13 cellular contexts compared by ENCODE assay signal in the genomic region with DNA sequence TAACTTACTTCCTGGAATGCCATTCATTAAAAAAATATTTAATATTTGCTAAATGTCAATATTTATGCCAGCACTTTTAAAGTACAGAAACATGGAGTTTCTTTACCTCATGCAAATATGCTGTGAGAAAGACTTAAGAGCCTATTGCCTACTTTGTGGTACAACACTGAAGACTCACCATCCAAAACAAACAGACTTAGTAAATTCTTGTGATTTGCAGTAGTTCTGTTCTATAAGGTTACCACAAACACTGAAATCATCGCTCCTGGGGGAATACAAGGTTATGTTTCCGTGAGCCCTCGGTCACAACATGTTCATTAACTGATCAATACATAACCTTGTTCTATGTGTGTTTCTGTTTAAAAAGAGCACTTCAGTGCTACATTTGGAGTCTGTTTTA.
DNase-seq lines count a peak whose midpoint lies in the region; ATAC-seq, FAIRE-seq and TF ChIP-seq lines count a peak whose summit lies in the region.
"Had no signal": no experiment of that assay in that cellular context is flagged by ENCODE, and none has a peak within 500 bp of the region (broad histone marks: within the 10 kb centered on the region; RNA-seq: fewer than 3 reads in every experiment).

No MANE protein-coding gene starts in this region.

- H3K36me3 Mint-ChIP-seq in CD8-positive, alpha-beta memory T cell = peaks cover 11 to 34% (median 13%) of the 10 kb centered on the region in 3 donors

- H3K4me1 Mint-ChIP-seq in CD8-positive, alpha-beta memory T cell = peaks cover 17 to 48% (median 41%) of the 10 kb centered on the region in 3 donors

- H3K4me3 Mint-ChIP-seq in CD8-positive, alpha-beta memory T cell = peak overlapping the region in 1 of 7 donors; percentile 5
- H3K4me3 Mint-ChIP-seq: activated naive CD8-positive, alpha-beta T cell had no signal

- H3K36me3 ChIP-seq in K562 (ENCODE audit: control insufficient read depth, insufficient read depth, low read length) = peaks cover 36% of the 10 kb centered on the region
- H3K36me3 ChIP-seq in CD8-positive, alpha-beta memory T cell (ENCODE audit: insufficient read depth, low read length) = peaks cover 9% of the 10 kb centered on the region

- H3K9me3 ChIP-seq in K562 (replicated peaks; ENCODE audit: control insufficient read depth, insufficient read depth, low read depth, low read length) = no peaks in the 10 kb centered on the region
- H3K9me3 ChIP-seq in CD8-positive, alpha-beta memory T cell (ENCODE audit: low read length) = no peaks in the 10 kb centered on the region

- no peak for TF ChIP-seq EP300 in K562 (IDR thresholded peaks at IDR 0.05; ENCODE audit: low read length)

- H3K9me3 Mint-ChIP-seq in CD8-positive, alpha-beta memory T cell = no peaks in the 10 kb centered on the region

- H3K27ac Mint-ChIP-seq in CD8-positive, alpha-beta memory T cell = peak overlapping the region in 3 of 8 donors; percentile 23 to 59 (median 54)
- H3K27ac Mint-ChIP-seq: activated naive CD8-positive, alpha-beta T cell had no signal

- no peak for TF ChIP-seq POLR2A in K562 (conservative IDR thresholded peaks at IDR 0.05)

- in situ Hi-C loops in K562 (cut with MboI) = no loop called here

- no peak overlapping the region for H3K27ac ChIP-seq in K562 (ENCODE audit: extremely low read depth, low read depth, low read length)
- no peak overlapping the region for H3K27ac ChIP-seq in CD8-positive, alpha-beta memory T cell (ENCODE audit: low read depth, low read length)

- BruUV-seq in K562 (replicated peaks; lab: Mats Ljungman, UMichigan) = no TSS peak

- no peak overlapping the region for H3K4me3 ChIP-seq in GM12865 (ENCODE audit: low read depth, low read length)
- H3K4me3 ChIP-seq in K562 = no peak overlapping the region
- no peak overlapping the region for H3K4me3 ChIP-seq in CD8-positive, alpha-beta memory T cell (ENCODE audit: low read length)

- TF ChIP-seq CTCF in GM12865 (IDR thresholded peaks at IDR 0.05; ENCODE audit: insufficient read depth, low read depth, low read length, missing control alignments) = no peak
- TF ChIP-seq CTCF in K562 (IDR thresholded peaks at IDR 0.05 in 2 of 3, conservative IDR thresholded peaks at IDR 0.05 in 1 of 3; ENCODE audit: insufficient read depth in 2 of 3, low read depth in 1 of 3, low read length in 3 of 3) = no peak

- H3K79me2 ChIP-seq in K562 (ENCODE audit: control insufficient read depth, insufficient read depth, low read length) = peaks cover 12% of the 10 kb centered on the region; the same call in 2 of the 3 replicates

- H2AFZ ChIP-seq in K562 (ENCODE audit: low read depth, low read length) = no peak overlapping the region

- no peak overlapping the region for H3K9ac ChIP-seq in K562 (ENCODE audit: insufficient read depth in 1 of 2, low read depth in 2 of 2, low read length in 2 of 2)

- H3K9me1 ChIP-seq in K562 (ENCODE audit: control insufficient read depth, insufficient read depth, low read length) = no peaks in the 10 kb centered on the region

- intact Hi-C loops in K562 (cut with micrococcal nuclease) = no loop called here

- TF ChIP-seq RAD21 in K562 (CRISPR knock-in tag; conservative IDR thresholded peaks at IDR 0.05 in 1 of 2, IDR thresholded peaks at IDR 0.05 in 1 of 2) = no peak

- no peaks in the 10 kb centered on the region; the same call in 1 of the 2 replicates for H4K20me1 ChIP-seq in K562 (replicated peaks; ENCODE audit: control insufficient read depth, insufficient read depth, low read length)

- H3K4me2 ChIP-seq in K562 (ENCODE audit: insufficient read depth, low read length) = no peak overlapping the region

- H3K27me3 Mint-ChIP-seq in CD8-positive, alpha-beta memory T cell = no peaks in the 10 kb centered on the region
- H3K27me3 Mint-ChIP-seq: activated naive CD8-positive, alpha-beta T cell had no signal

- DNase-seq in GM12865 (ENCODE audit: low read depth) (peak; percentile 21), K562 (ENCODE audit: extremely low read depth in 1 of 4, low spot score in 3 of 4) (no peak), HEK293T (ENCODE audit: extremely low spot score) (no peak), DMS153 treated with DMSO at 0.1 percent for 48 hours (lab: John Stamatoyannopoulos, UW; ENCODE audit: unreplicated experiment) (no peak), AML-193 (lab: John Stamatoyannopoulos, UW) (no peak)
- no peak for DNase-seq in CD8-positive, alpha-beta memory T cell
- DNase-seq: activated CD4-positive, alpha-beta T cell treated with anti-CD3 and anti-CD28 coated beads, Interleukin-2, amount 50 U/mL, for 48 hours; NCI-H1105; NCI-H524; RPMI8226 had no signal

- no peaks in the 10 kb centered on the region for H3K27me3 ChIP-seq in K562 (ENCODE audit: control insufficient read depth in 2 of 2, insufficient read depth in 2 of 2, low read length in 2 of 2)
- H3K27me3 ChIP-seq in CD8-positive, alpha-beta memory T cell (ENCODE audit: insufficient read depth, low read length, poor library complexity, severe bottlenecking) = no peaks in the 10 kb centered on the region

- no peaks in the 10 kb centered on the region for H3K4me1 ChIP-seq in K562 (replicated peaks in 1 of 2; ENCODE audit: control insufficient read depth in 2 of 2, insufficient read depth in 2 of 2, low read length in 2 of 2)
- H3K4me1 ChIP-seq in CD8-positive, alpha-beta memory T cell (ENCODE audit: insufficient read depth, low read length) = no peaks in the 10 kb centered on the region

- FAIRE-seq in K562 (lab: Jason Lieb, UNC) = peak; percentile 51

- ATAC-seq in GM19463 (IDR thresholded peaks at IDR 0.05; ENCODE audit: unreplicated experiment) = peak; percentile 63
- ATAC-seq in HG03439 (IDR thresholded peaks at IDR 0.05; ENCODE audit: unreplicated experiment) = peak; percentile 35
- no peak for ATAC-seq in K562

- POLR2A ChIA-PET in K562 (lab: Yijun Ruan, JAX) (no interaction called here), HEK293T (lab: Yijun Ruan, JAX) (no interaction called here)
- POLR2A ChIA-PET in CD8-positive, alpha-beta memory T cell (lab: Charles Lee) = no interaction called here

- CTCF ChIA-PET in K562 (lab: Yijun Ruan, JAX; ENCODE audit: low intra/inter-chr PET ratio) = no interaction called here
- CTCF ChIA-PET in HEK293T (lab: Yijun Ruan, JAX) = no interaction called here
- CTCF ChIA-PET in CD8-positive, alpha-beta memory T cell (lab: Charles Lee) = no interaction called here

- 96% methylated on average over 3 of the region's 3 CpGs for WGBS in K562 (ENCODE audit: insufficient coverage, low coverage, missing lambda C conversion rate)

TF ChIP-seq in K562, 482 proteins besides CTCF, POLR2A, EP300 and RAD21 (continues in another document):
- no peak for TF ChIP-seq TAL1 (IDR thresholded peaks at IDR 0.05)
- TF ChIP-seq ZFPM2 (CRISPR knock-in tag; IDR thresholded peaks at IDR 0.05) = no peak
- TF ChIP-seq, protein P1, sequence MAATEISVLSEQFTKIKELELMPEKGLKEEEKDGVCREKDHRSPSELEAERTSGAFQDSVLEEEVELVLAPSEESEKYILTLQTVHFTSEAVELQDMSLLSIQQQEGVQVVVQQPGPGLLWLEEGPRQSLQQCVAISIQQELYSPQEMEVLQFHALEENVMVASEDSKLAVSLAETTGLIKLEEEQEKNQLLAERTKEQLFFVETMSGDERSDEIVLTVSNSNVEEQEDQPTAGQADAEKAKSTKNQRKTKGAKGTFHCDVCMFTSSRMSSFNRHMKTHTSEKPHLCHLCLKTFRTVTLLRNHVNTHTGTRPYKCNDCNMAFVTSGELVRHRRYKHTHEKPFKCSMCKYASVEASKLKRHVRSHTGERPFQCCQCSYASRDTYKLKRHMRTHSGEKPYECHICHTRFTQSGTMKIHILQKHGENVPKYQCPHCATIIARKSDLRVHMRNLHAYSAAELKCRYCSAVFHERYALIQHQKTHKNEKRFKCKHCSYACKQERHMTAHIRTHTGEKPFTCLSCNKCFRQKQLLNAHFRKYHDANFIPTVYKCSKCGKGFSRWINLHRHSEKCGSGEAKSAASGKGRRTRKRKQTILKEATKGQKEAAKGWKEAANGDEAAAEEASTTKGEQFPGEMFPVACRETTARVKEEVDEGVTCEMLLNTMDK (IDR thresholded peaks at IDR 0.05; ENCODE audit: borderline replicate concordance, insufficient read depth, low read depth, low read length, poor library complexity, severe bottlenecking) = no peak
- TF ChIP-seq DACH1 (IDR thresholded peaks at IDR 0.05; ENCODE audit: partially characterized antibody) = no peak
- no peak for TF ChIP-seq SAFB (IDR thresholded peaks at IDR 0.05; ENCODE audit: borderline replicate concordance, low read depth, low read length)
- TF ChIP-seq STAG1 (CRISPR knock-in tag; IDR thresholded peaks at IDR 0.05; ENCODE audit: borderline replicate concordance) = no peak
- TF ChIP-seq FOSL1 (tag; conservative IDR thresholded peaks at IDR 0.05) = no peak
- TF ChIP-seq ZNF75A (CRISPR knock-in tag; IDR thresholded peaks at IDR 0.05) = no peak
- TF ChIP-seq NCOR1 (IDR thresholded peaks at IDR 0.05) = no peak

TF ChIP-seq in HEK293T, 16 proteins besides CTCF, POLR2A, EP300 and RAD21:
- TF ChIP-seq PKNOX1 (IDR thresholded peaks at IDR 0.05) (no peak), ARNT (IDR thresholded peaks at IDR 0.05) (no peak), L3MBTL2 (conservative IDR thresholded peaks at IDR 0.05) (no peak), TARDBP (IDR thresholded peaks at IDR 0.05) (no peak), SP1 (IDR thresholded peaks at IDR 0.05) (no peak)
TF ChIP-seq in HEK293T: peak in this region for 0.
